Comparison of ENCODE assay signal across 10 cellular contexts in the genomic region with DNA sequence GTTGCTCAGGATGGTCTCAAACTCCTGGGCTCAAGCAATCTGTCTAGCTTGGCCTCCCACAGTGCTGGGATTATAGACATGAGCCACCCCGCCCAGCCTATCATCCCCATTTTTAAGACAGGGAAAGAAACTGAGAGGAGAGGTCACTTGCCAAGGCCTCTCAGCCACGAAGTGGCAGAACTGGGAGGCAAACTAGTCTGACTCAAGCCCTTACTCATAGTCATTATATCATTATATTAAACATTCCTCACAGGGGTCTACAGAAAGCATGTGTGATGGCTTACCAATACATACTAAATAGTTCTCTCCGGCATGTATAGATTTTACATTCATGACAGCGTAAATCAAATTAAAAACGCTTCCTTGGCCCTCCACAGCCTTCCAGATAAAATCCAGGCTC.
"Had no signal": no experiment of that assay in that cellular context is flagged by ENCODE, and none has a peak within 500 bp of the region (broad histone marks: within the 10 kb centered on the region; RNA-seq: fewer than 3 reads in every experiment).

No MANE protein-coding gene starts in this region.

- H3K4me1 ChIP-seq: neural progenitor cell had no signal

- H3K27me3 ChIP-seq: dorsolateral prefrontal cortex, upper lobe of right lung had no signal

- H3K9me3 ChIP-seq: upper lobe of right lung had no signal

- H3K27ac ChIP-seq: neural progenitor cell, parathyroid adenoma, upper lobe of right lung, VCaP had no signal

- H3K4me3 Mint-ChIP-seq: neural progenitor cell had no signal

- H3K36me3 Mint-ChIP-seq: activated CD8-positive, alpha-beta memory T cell treated with anti-CD3 and anti-CD28 coated beads, Interleukin-2, amount 10 ng/mL, durations not matched to agents 7 days and 5 days had no signal

- H3K36me3 ChIP-seq: neural progenitor cell, upper lobe of right lung had no signal

- H3K4me3 ChIP-seq: dorsolateral prefrontal cortex, neural progenitor cell, upper lobe of right lung had no signal

- ATAC-seq: activated CD8-positive, alpha-beta memory T cell treated with anti-CD3 and anti-CD28 coated beads, Interleukin-2, amount 10 ng/mL, durations not matched to agents 7 days and 5 days; upper lobe of right lung had no signal

- DNase-seq: activated CD8-positive, alpha-beta memory T cell treated with anti-CD3 and anti-CD28 coated beads, Interleukin-2, amount 10 ng/mL, durations not matched to agents 7 days and 5 days; dorsolateral prefrontal cortex; stimulated activated CD4-positive, alpha-beta T cell treated with anti-CD3 and anti-CD28 coated beads, Interleukin-4, amount 100 ng/mL, for 1 hour; stimulated activated CD8-positive, alpha-beta memory T cell treated with anti-CD3 and anti-CD28 coated beads, Interleukin-4, amount 100 ng/mL, for 48 hours; stimulated activated naive CD8-positive, alpha-beta T cell treated with anti-CD3 and anti-CD28 coated beads, Interleukin-15, Interleukin-2, amounts not matched to agents 100 U/mL and 50 U/mL, for 24 hours; T1000; upper lobe of right lung had no signal

- H3K27me3 Mint-ChIP-seq: activated CD8-positive, alpha-beta memory T cell treated with anti-CD3 and anti-CD28 coated beads, Interleukin-2, amount 10 ng/mL, durations not matched to agents 7 days and 5 days had no signal
